1 cellular context compared by ENCODE assay signal in the genomic region with DNA sequence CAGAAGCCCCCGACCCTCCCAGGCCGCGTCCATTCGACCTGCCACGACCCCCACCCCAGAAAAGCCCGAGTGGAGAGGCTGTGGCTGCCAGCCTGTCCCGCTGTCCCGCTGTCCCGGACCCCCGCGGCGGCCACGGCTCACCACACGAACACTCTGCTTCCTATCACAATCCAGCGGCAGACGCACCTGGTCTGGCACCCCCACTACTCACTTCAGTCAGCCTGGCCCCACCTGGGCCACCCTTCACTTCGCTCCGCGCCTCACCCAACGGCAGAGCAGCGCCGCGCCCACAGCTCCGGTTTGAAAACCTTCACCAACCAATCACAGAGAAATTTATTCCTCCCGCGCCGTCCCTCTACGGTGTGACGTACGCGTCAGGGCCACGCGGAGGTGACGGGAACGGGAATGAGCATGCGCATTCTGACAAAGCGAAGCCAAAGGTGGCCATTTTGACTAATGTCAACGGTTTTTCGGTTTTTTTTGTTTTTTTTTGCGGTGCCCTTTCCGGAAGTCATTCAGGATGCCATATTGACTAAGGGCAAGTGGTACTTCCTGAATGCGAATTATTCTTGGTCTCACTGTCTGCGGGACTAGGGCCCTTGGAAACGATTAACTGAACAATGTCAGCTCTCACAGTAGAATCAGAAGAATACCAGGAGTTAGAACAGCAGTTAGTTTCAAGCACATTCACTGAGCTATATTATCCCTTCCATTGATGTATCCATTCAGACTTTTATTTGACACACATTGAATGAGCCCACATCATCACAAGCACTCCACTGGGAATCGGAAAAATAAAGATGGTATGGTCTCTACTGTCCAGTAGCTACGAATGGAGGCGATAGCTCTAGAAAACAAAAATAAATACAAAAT.
TF ChIP-seq lines count a peak whose summit lies in the region.

RACGAP1 (minus strand) TSS at position 308 of the 873 bp plus-strand sequence. CDS start 8,779 bp downstream, outside the sequence.

TF ChIP-seq in K562, 482 proteins besides CTCF, POLR2A, EP300 and RAD21 (continued from another document and continues in another):
- TF ChIP-seq, protein P1, sequence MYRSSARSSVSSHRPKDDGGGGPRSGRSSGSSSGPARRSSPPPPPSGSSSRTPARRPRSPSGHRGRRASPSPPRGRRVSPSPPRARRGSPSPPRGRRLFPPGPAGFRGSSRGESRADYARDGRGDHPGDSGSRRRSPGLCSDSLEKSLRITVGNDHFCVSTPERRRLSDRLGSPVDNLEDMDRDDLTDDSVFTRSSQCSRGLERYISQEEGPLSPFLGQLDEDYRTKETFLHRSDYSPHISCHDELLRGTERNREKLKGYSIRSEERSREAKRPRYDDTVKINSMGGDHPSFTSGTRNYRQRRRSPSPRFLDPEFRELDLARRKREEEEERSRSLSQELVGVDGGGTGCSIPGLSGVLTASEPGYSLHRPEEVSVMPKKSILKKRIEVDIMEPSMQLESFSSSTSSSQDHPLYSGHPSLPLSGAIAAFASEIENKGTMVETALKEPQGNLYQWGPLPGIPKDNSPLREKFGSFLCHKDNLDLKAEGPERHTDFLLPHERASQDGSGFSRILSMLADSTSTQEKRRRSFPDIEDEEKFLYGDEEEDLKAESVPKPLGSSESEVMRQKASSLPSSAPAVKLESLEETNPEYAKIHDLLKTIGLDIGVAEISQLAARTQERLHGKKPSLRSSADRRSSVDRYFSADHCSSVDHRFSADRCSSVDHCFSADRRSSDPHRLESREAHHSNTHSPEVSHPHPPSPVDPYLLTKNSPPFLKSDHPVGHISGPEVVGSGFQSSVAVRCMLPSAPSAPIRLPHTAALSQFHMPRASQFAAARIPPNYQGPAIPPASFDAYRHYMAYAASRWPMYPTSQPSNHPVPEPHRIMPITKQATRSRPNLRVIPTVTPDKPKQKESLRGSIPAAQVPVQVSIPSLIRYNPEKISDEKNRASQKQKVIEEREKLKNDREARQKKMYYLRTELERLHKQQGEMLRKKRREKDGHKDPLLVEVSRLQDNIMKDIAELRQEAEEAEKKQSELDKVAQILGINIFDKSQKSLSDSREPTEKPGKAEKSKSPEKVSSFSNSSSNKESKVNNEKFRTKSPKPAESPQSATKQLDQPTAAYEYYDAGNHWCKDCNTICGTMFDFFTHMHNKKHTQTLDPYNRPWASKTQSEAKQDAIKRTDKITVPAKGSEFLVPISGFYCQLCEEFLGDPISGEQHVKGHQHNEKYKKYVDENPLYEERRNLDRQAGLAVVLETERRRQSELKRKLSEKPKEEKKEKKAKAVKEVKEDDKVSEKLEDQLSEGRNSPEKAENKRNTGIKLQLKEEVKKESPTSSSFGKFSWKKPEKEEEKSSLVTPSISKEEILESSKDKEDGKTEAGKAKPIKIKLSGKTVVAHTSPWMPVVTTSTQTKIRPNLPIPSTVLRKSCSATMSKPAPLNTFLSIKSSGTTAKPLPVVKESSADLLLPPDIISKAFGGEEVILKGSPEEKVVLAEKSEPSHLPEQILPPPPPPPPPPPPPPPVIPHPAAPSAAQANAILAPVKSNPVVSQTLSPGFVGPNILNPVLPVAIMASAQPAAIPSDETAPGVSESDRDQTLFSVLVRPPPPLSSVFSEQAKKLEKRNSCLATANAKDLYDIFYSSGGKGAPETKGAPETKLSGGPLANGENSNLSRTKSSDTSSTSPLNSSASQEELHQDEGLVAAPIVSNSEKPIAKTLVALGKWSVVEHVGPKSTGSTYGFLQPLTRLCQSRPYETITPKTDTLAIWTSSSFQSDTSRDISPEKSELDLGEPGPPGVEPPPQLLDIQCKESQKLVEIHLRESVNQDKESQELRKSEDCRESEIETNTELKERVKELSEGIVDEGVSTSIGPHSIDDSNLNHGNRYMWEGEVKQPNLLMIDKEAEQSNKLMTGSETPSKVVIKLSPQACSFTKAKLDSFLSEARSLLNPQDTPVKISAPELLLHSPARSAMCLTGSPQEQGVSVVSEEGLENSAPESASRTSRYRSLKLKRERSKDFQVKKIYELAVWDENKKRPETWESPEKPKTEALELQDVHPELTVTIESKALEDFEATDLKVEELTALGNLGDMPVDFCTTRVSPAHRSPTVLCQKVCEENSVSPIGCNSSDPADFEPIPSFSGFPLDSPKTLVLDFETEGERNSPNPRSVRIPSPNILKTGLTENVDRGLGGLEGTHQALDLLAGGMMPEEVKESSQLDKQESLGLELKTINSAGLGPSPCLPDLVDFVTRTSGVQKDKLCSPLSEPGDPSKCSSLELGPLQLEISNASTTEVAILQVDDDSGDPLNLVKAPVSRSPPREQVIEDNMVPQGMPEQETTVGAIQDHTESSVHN (IDR thresholded peaks at IDR 0.05; ENCODE audit: borderline replicate concordance in 1 of 2, low read depth in 1 of 2), result no peak
- TF ChIP-seq SRSF7 (optimal IDR thresholded peaks at IDR 0.05; ENCODE audit: low read depth, low read length) (no peak), SOX6 (IDR thresholded peaks at IDR 0.05) (peak; percentile 33; the same call in 1 of the 2 replicates), NCOA6 (IDR thresholded peaks at IDR 0.05) (no peak; the same call in 1 of the 2 replicates), CCNT2 (IDR thresholded peaks at IDR 0.05; ENCODE audit: borderline replicate concordance, extremely low read depth, insufficient read length, low read depth, low read length) (peak; percentile 12), ZNF445 (CRISPR knock-in tag; IDR thresholded peaks at IDR 0.05; ENCODE audit: low read depth) (no peak), ZBTB2 (IDR thresholded peaks at IDR 0.05) (peak; percentile 96), CBX8 (IDR thresholded peaks at IDR 0.05; ENCODE audit: borderline replicate concordance, extremely low read depth, low read depth, low read length, poor library complexity, severe bottlenecking) (no peak), KLF13 (tag; IDR thresholded peaks at IDR 0.05; ENCODE audit: borderline replicate concordance, low read depth) (peak; percentile 54; the same call in 1 of the 2 replicates), RBM39 (optimal IDR thresholded peaks at IDR 0.05; ENCODE audit: low read depth, low read length) (no peak), MBD2 (IDR thresholded peaks at IDR 0.05; ENCODE audit: borderline replicate concordance, low read depth) (peak; percentile 76), ZNF644 (tag; IDR thresholded peaks at IDR 0.05; ENCODE audit: low read depth) (peak; percentile 78; the same call in 1 of the 2 replicates), HIVEP1 (CRISPR knock-in tag; IDR thresholded peaks at IDR 0.05) (no peak), ZFX (CRISPR knock-in tag; IDR thresholded peaks at IDR 0.05) (peak; percentile 73), ZBTB17 (CRISPR knock-in tag; IDR thresholded peaks at IDR 0.05) (peak; percentile 39; the same call in 1 of the 2 replicates), MECOM (CRISPR knock-in tag; IDR thresholded peaks at IDR 0.05) (peak; percentile 17; the same call in 1 of the 2 replicates), ZNF12 (CRISPR knock-in tag; IDR thresholded peaks at IDR 0.05) (0 out of 2 replicates have a peak, but pooled peaks have one; percentile 43), U2AF1 (optimal IDR thresholded peaks at IDR 0.05; ENCODE audit: low read depth, low read length) (no peak), NFIC (IDR thresholded peaks at IDR 0.05) (0 out of 2 replicates have a peak, but pooled peaks have one; percentile 22), HINFP (tag; conservative IDR thresholded peaks at IDR 0.05; ENCODE audit: low read depth) (no peak), TAF7 (tag; IDR thresholded peaks at IDR 0.05) (0 out of 2 replicates have a peak, but pooled peaks have one; percentile 28)
- TF ChIP-seq, protein P2, sequence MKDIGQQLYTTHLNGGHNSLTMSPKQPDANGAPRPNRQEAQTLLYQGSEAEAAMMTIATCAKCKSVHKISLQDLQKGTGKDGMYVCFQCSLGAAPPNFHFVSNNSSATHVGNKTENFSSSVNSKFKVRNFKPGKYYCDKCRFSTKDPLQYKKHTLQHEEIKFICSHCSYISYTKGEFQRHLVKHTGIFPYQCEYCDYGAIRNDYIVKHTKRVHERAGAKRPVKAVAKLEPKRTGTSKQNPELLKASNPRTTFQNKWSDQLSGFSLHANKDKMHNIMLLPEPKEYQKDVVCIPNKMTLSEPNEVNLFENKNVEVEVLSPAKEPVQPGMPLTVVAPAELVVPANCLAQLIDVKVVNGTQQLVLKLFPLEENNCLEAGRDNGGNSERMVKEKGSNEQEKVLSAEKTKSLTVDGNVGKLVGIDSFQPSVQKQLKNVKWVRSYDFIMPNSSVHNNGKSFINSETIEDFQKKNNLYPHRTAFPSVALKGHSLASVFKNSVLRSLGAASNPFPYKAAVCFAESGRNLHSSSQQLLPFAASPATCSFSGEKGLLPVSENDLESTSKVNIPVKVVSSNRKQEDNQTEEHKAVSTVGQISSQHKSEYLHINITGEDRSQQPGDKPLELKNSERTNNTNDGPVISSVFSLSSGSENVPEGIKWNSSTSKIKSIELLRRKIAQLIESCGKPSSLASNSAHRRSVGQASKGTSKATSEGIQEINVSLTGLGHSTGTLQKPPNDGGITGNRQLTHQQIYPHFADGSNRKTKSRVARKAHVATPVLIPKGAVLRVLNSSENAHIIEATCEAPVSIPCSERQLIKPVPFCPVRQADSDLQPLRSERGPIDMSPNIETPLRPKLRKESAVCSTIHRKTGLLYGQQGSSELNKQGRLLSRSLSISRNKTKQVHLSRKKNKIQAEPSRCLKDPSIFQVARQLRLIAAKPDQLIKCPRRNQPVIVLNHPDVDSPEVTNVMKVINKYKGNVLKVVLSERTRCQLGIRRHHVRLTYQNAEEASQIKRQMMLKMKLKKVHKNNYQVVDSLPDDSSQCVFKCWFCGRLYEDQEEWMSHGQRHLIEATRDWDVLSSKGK (CRISPR knock-in tag; IDR thresholded peaks at IDR 0.05), result no peak
- TF ChIP-seq, protein P3, sequence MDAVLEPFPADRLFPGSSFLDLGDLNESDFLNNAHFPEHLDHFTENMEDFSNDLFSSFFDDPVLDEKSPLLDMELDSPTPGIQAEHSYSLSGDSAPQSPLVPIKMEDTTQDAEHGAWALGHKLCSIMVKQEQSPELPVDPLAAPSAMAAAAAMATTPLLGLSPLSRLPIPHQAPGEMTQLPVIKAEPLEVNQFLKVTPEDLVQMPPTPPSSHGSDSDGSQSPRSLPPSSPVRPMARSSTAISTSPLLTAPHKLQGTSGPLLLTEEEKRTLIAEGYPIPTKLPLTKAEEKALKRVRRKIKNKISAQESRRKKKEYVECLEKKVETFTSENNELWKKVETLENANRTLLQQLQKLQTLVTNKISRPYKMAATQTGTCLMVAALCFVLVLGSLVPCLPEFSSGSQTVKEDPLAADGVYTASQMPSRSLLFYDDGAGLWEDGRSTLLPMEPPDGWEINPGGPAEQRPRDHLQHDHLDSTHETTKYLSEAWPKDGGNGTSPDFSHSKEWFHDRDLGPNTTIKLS (IDR thresholded peaks at IDR 0.05; ENCODE audit: borderline replicate concordance, low read depth), result peak; percentile 70
- TF ChIP-seq, protein P4, sequence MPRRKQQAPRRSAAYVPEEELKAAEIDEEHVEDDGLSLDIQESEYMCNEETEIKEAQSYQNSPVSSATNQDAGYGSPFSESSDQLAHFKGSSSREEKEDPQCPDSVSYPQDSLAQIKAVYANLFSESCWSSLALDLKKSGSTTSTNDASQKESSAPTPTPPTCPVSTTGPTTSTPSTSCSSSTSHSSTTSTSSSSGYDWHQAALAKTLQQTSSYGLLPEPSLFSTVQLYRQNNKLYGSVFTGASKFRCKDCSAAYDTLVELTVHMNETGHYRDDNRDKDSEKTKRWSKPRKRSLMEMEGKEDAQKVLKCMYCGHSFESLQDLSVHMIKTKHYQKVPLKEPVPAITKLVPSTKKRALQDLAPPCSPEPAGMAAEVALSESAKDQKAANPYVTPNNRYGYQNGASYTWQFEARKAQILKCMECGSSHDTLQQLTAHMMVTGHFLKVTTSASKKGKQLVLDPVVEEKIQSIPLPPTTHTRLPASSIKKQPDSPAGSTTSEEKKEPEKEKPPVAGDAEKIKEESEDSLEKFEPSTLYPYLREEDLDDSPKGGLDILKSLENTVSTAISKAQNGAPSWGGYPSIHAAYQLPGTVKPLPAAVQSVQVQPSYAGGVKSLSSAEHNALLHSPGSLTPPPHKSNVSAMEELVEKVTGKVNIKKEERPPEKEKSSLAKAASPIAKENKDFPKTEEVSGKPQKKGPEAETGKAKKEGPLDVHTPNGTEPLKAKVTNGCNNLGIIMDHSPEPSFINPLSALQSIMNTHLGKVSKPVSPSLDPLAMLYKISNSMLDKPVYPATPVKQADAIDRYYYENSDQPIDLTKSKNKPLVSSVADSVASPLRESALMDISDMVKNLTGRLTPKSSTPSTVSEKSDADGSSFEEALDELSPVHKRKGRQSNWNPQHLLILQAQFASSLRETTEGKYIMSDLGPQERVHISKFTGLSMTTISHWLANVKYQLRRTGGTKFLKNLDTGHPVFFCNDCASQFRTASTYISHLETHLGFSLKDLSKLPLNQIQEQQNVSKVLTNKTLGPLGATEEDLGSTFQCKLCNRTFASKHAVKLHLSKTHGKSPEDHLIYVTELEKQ (CRISPR knock-in tag; IDR thresholded peaks at IDR 0.05), result no peak
